Comparison of ENCODE assay signal across 1 cellular context in genomic region chr6:80622641-80623040, GRCh38.
TF ChIP-seq lines count a peak whose summit lies in the region.

No MANE protein-coding gene starts in this region.

TF ChIP-seq in GM23338, 12 proteins besides CTCF, POLR2A, EP300 and RAD21 (continued from another document):
- TF ChIP-seq, protein P1, sequence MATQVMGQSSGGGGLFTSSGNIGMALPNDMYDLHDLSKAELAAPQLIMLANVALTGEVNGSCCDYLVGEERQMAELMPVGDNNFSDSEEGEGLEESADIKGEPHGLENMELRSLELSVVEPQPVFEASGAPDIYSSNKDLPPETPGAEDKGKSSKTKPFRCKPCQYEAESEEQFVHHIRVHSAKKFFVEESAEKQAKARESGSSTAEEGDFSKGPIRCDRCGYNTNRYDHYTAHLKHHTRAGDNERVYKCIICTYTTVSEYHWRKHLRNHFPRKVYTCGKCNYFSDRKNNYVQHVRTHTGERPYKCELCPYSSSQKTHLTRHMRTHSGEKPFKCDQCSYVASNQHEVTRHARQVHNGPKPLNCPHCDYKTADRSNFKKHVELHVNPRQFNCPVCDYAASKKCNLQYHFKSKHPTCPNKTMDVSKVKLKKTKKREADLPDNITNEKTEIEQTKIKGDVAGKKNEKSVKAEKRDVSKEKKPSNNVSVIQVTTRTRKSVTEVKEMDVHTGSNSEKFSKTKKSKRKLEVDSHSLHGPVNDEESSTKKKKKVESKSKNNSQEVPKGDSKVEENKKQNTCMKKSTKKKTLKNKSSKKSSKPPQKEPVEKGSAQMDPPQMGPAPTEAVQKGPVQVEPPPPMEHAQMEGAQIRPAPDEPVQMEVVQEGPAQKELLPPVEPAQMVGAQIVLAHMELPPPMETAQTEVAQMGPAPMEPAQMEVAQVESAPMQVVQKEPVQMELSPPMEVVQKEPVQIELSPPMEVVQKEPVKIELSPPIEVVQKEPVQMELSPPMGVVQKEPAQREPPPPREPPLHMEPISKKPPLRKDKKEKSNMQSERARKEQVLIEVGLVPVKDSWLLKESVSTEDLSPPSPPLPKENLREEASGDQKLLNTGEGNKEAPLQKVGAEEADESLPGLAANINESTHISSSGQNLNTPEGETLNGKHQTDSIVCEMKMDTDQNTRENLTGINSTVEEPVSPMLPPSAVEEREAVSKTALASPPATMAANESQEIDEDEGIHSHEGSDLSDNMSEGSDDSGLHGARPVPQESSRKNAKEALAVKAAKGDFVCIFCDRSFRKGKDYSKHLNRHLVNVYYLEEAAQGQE (IDR thresholded peaks at IDR 0.05; ENCODE audit: unreplicated experiment): no peak
- no peak for TF ChIP-seq POLR2AphosphoS5 (IDR thresholded peaks at IDR 0.05; ENCODE audit: low read depth)
